In genomic region chr5:161934486-161934885, GRCh38 we compare ENCODE assay signal across 27 cellular contexts.
"Had no signal": no experiment of that assay in that cellular context is flagged by ENCODE, and none has a peak within 500 bp of the region (broad histone marks: within the 10 kb centered on the region; RNA-seq: fewer than 3 reads in every experiment).

No MANE protein-coding gene starts in this region.

- H3K9me3 ChIP-seq: adrenal gland, breast epithelium had no signal

- H3K4me1 ChIP-seq: adrenal gland, breast epithelium had no signal

- DNase-seq: activated CD4-positive, alpha-beta memory T cell treated with anti-CD3 and anti-CD28 coated beads for 36 hours; activated CD4-positive, alpha-beta T cell treated with anti-CD3 and anti-CD28 coated beads for 36 hours; activated CD4-positive, alpha-beta T cell treated with anti-CD3 and anti-CD28 coated beads, Interleukin-2, amount 10 ng/mL, durations not matched to agents 24 days and 14 days; activated CD4-positive, CD25-positive, alpha-beta regulatory T cell; activated CD4-positive, CD25-positive, alpha-beta regulatory T cell treated with anti-CD3 and anti-CD28 coated beads, Interleukin-2, amount 50 U/mL, for 72 hours; activated CD8-positive, alpha-beta memory T cell treated with anti-CD3 and anti-CD28 coated beads, Interleukin-2, amount 10 ng/mL, durations not matched to agents 7 days and 5 days; activated CD8-positive, alpha-beta memory T cell treated with anti-CD3 and anti-CD28 coated beads, Interleukin-2, amount 50 U/mL, for 4 hours; activated CD8-positive, alpha-beta T cell treated with anti-CD3 and anti-CD28 coated beads, Interleukin-2, amount 10 ng/mL, durations not matched to agents 7 days and 5 days; activated effector memory CD4-positive, alpha-beta T cell treated with anti-CD3 and anti-CD28 coated beads, Interleukin-2, amount 50 U/mL, for 16 hours; activated naive CD4-positive, alpha-beta T cell treated with anti-CD3 and anti-CD28 coated beads for 36 hours; activated naive CD8-positive, alpha-beta T cell treated with anti-CD3 and anti-CD28 coated beads for 36 hours; activated naive CD8-positive, alpha-beta T cell treated with anti-CD3 and anti-CD28 coated beads, Interleukin-2, amount 50 U/mL, for 24 hours; activated T-cell treated with anti-CD3 and anti-CD28 coated beads, Interleukin-2, amount 50 U/mL, for 1 hour; activated T-cell treated with anti-CD3 and anti-CD28 coated beads, Interleukin-2, amount 50 U/mL, for 48 hours; adrenal gland; amygdala; aorta; dorsolateral prefrontal cortex; effector memory CD4-positive, alpha-beta T cell; endodermal cell; foreskin fibroblast; head of caudate nucleus; hippocampal formation had no signal

- H3K4me3 ChIP-seq: adrenal gland, breast epithelium, cardiac muscle cell, coronary artery, dorsolateral prefrontal cortex had no signal

- ATAC-seq: activated CD4-positive, alpha-beta T cell treated with anti-CD3 and anti-CD28 coated beads for 36 hours; activated CD8-positive, alpha-beta memory T cell treated with anti-CD3 and anti-CD28 coated beads, Interleukin-2, amount 10 ng/mL, durations not matched to agents 7 days and 5 days; activated CD8-positive, alpha-beta T cell treated with anti-CD3 and anti-CD28 coated beads, Interleukin-2, amount 10 ng/mL, durations not matched to agents 7 days and 5 days; activated naive CD8-positive, alpha-beta T cell treated with anti-CD3 and anti-CD28 coated beads, Interleukin-2, amount 50 U/mL, for 24 hours; esophagus mucosa had no signal

- H3K36me3 ChIP-seq: adrenal gland, breast epithelium, cardiac muscle cell had no signal

- H3K27ac ChIP-seq: adrenal gland, breast epithelium, cardiac muscle cell, coronary artery, dorsolateral prefrontal cortex had no signal

- H3K27me3 ChIP-seq: adrenal gland, breast epithelium, cardiac muscle cell, dorsolateral prefrontal cortex had no signal
